ENCODE assay signal across 8 cellular contexts in genomic region chr4:140150886-140151699, GRCh38. TPM values are rescaled to one million over a fixed set of nuclear protein-coding genes. Genes with fewer than 3 reads are reported as not detected.
A peak's percentile ranks its signal among the peaks of the same experiment; 100 is the strongest.
DNase-seq lines count a peak whose midpoint lies in the region; ATAC-seq and TF ChIP-seq lines count a peak whose summit lies in the region.

No MANE protein-coding gene starts in this region.

- H3K4me3 ChIP-seq in HL-60 (replicated peaks; ENCODE audit: insufficient read depth, low read length) = peak overlapping the region; percentile 61

- no peaks in the 10 kb centered on the region for H3K9me3 Mint-ChIP-seq in activated CD4-positive, alpha-beta memory T cell treated with anti-CD3 and anti-CD28 coated beads for 36 hours

- CTCF ChIA-PET in activated CD4-positive, alpha-beta memory T cell treated with anti-CD3 and anti-CD28 coated beads for 36 hours (lab: Charles Lee) = interaction anchor here (0.6 to 1.2 kb wide), 3 partner anchors 99 to 104 kb away, joined by 3 to 5 read pairs (median 3); no protein-coding TSS in a partner anchor

- H3K27ac Mint-ChIP-seq in activated CD4-positive, alpha-beta memory T cell treated with anti-CD3 and anti-CD28 coated beads for 36 hours = peak overlapping the region; percentile 64

- TF ChIP-seq CTCF in HL-60 (IDR thresholded peaks at IDR 0.05; ENCODE audit: insufficient read depth, low read length) = no peak

- H3K27me3 ChIP-seq in HL-60 (ENCODE audit: insufficient read depth, poor library complexity, severe bottlenecking) = no peaks in the 10 kb centered on the region

- POLR2A ChIA-PET in activated CD4-positive, alpha-beta memory T cell treated with anti-CD3 and anti-CD28 coated beads for 36 hours (lab: Charles Lee) = interaction anchor here (1.2 to 1.3 kb wide), 2 partner anchors 55 to 90 kb away, joined by 3 to 5 read pairs; no protein-coding TSS in a partner anchor

- H3K4me3 Mint-ChIP-seq in activated CD4-positive, alpha-beta memory T cell treated with anti-CD3 and anti-CD28 coated beads for 36 hours = peak overlapping the region; percentile 78

- peak; percentile 57 for ATAC-seq in left colon
- ATAC-seq in GM21423 (IDR thresholded peaks at IDR 0.05; ENCODE audit: unreplicated experiment) = no peak

- H3K27me3 Mint-ChIP-seq in activated CD4-positive, alpha-beta memory T cell treated with anti-CD3 and anti-CD28 coated beads for 36 hours = peaks cover 28% of the 10 kb centered on the region

- DNase-seq in COR-L47 (lab: John Stamatoyannopoulos, UW) = peak; percentile 94
- DNase-seq in HL-60 (ENCODE audit: low read depth in 1 of 2, low spot score in 1 of 2) = peak; percentile 80 to 95
- peak; percentile 56 for DNase-seq in NCI-H82 treated with DMSO at 0.1 percent for 48 hours (lab: John Stamatoyannopoulos, UW; ENCODE audit: unreplicated experiment)
- peak; percentile 50 for DNase-seq in activated CD4-positive, alpha-beta memory T cell treated with anti-CD3 and anti-CD28 coated beads for 36 hours
- peak; percentile 96 for DNase-seq in dermis blood vessel endothelial cell
- DNase-seq in left colon = peak; percentile 85 to 93
- peak; percentile 38 to 64 for DNase-seq in stimulated activated CD4-positive, alpha-beta T cell treated with anti-CD3 and anti-CD28 coated beads, Interleukin-1b, Interleukin-23, amount 100 ng/mL, for 4 hours (ENCODE audit: low read depth in 2 of 2)

- intact Hi-C loops in activated CD4-positive, alpha-beta memory T cell treated with anti-CD3 and anti-CD28 coated beads for 36 hours (cut with micrococcal nuclease) = loop anchor here (1.0 to 5.0 kb wide), 10 partner anchors 35 to 1069 kb away; partner anchors contain the start of genes ELF2, NAA15, NDUFC1 and SCOC
- intact Hi-C loops in left colon (cut with DNase I, micrococcal nuclease) = loop anchor here (5.0 to 10.0 kb wide), 2 partner anchors 91 to 104 kb away; no protein-coding TSS in a partner anchor

- H3K27ac ChIP-seq in HL-60 (replicated peaks) = peak overlapping the region; percentile 96

- no peaks in the 10 kb centered on the region for H3K36me3 Mint-ChIP-seq in activated CD4-positive, alpha-beta memory T cell treated with anti-CD3 and anti-CD28 coated beads for 36 hours

- H3K4me1 Mint-ChIP-seq in activated CD4-positive, alpha-beta memory T cell treated with anti-CD3 and anti-CD28 coated beads for 36 hours (ENCODE audit: low read depth) = peaks cover 31% of the 10 kb centered on the region

RNA-seq across cellular contexts. Expression of gene MAML3, which starts 2.9 kb away (rescaled TPM):
- under 1 TPM; 0.51 to 0.76 TPM for total RNA-seq in activated CD4-positive, alpha-beta memory T cell treated with anti-CD3 and anti-CD28 coated beads for 36 hours
- 5.6 and 7.7 TPM in 2 replicates for total RNA-seq in dermis blood vessel endothelial cell
- total RNA-seq in left colon = 10 to 100 TPM; 11.8 to 14.6 TPM
